In genomic region chr15:71203573-71204444, GRCh38 we compare ENCODE assay signal across 2 cellular contexts.
TF ChIP-seq lines count a peak whose summit lies in the region.

No MANE protein-coding gene starts in this region.

TF ChIP-seq in IMR-90, 13 proteins besides CTCF, POLR2A, EP300 and RAD21:
- no peak for TF ChIP-seq MAFK (IDR thresholded peaks at IDR 0.05; ENCODE audit: low read depth, low read length)
- TF ChIP-seq MAZ (IDR thresholded peaks at IDR 0.05; ENCODE audit: borderline replicate concordance, low read depth, low read length): no peak
- no peak for TF ChIP-seq CHD1 (IDR thresholded peaks at IDR 0.05; ENCODE audit: low read depth, low read length)
- TF ChIP-seq SMC3 (IDR thresholded peaks at IDR 0.05; ENCODE audit: low read depth, low read length): no peak
- TF ChIP-seq MXI1 (IDR thresholded peaks at IDR 0.05; ENCODE audit: borderline replicate concordance, low read depth, low read length): no peak
- no peak for TF ChIP-seq BHLHE40 (IDR thresholded peaks at IDR 0.05; ENCODE audit: low read depth, low read length)
- TF ChIP-seq USF2 (IDR thresholded peaks at IDR 0.05; ENCODE audit: low read depth, low read length): no peak
- no peak for TF ChIP-seq RCOR1 (IDR thresholded peaks at IDR 0.05; ENCODE audit: insufficient replicate concordance, low read length)
- no peak for TF ChIP-seq CEBPB (IDR thresholded peaks at IDR 0.05; ENCODE audit: low read depth, low read length)
- no peak for TF ChIP-seq FOS (IDR thresholded peaks at IDR 0.05; ENCODE audit: low read depth, low read length)
- no peak for TF ChIP-seq NFE2L2 (IDR thresholded peaks at IDR 0.05; ENCODE audit: low read depth, low read length)
- TF ChIP-seq RFX5 (IDR thresholded peaks at IDR 0.05; ENCODE audit: low read depth, low read length): no peak
- no peak for TF ChIP-seq ELK1 (IDR thresholded peaks at IDR 0.05; ENCODE audit: borderline replicate concordance, low read depth, low read length)

TF ChIP-seq in H1, 55 proteins besides CTCF, POLR2A, EP300 and RAD21:
- TF ChIP-seq ATF3 (IDR thresholded peaks at IDR 0.05; ENCODE audit: insufficient read depth, low read depth, low read length) (no peak), RXRA (IDR thresholded peaks at IDR 0.05; ENCODE audit: insufficient read depth, low read depth, low read length) (peak; percentile 95), FOSL1 (IDR thresholded peaks at IDR 0.05; ENCODE audit: insufficient read depth, low read depth, low read length) (no peak), USF2 (IDR thresholded peaks at IDR 0.05; ENCODE audit: low read length) (no peak), NRF1 (IDR thresholded peaks at IDR 0.05; ENCODE audit: low read depth, low read length) (no peak), POLR2AphosphoS5 (IDR thresholded peaks at IDR 0.05; ENCODE audit: low read depth, low read length) (no peak), CREB1 (IDR thresholded peaks at IDR 0.05) (peak; percentile 50; the same call in 1 of the 2 replicates), SIRT6 (IDR thresholded peaks at IDR 0.05; ENCODE audit: low read length) (no peak), NANOG (IDR thresholded peaks at IDR 0.05; ENCODE audit: insufficient read depth, low read depth, low read length, poor library complexity, severe bottlenecking) (peak; percentile 100), TEAD4 (IDR thresholded peaks at IDR 0.05; ENCODE audit: low read depth, low read length) (peak; percentile 81; the same call in 1 of the 2 replicates), TAF1 (IDR thresholded peaks at IDR 0.05; ENCODE audit: low read depth, low read length) (no peak), GTF2F1 (IDR thresholded peaks at IDR 0.05; ENCODE audit: borderline replicate concordance, low read depth, low read length) (no peak), ASH2L (IDR thresholded peaks at IDR 0.05; ENCODE audit: low read length) (peak; percentile 35), CBX5 (IDR thresholded peaks at IDR 0.05; ENCODE audit: low read depth, low read length) (no peak), SP2 (IDR thresholded peaks at IDR 0.05; ENCODE audit: low read length) (no peak), CEBPB (IDR thresholded peaks at IDR 0.05; ENCODE audit: low read depth, low read length) (no peak), SUZ12 (IDR thresholded peaks at IDR 0.05; ENCODE audit: low read length) (no peak), HDAC6 (IDR thresholded peaks at IDR 0.05; ENCODE audit: low read depth, low read length) (no peak), BACH1 (IDR thresholded peaks at IDR 0.05; ENCODE audit: low read length) (no peak), EGR1 (IDR thresholded peaks at IDR 0.05; ENCODE audit: borderline replicate concordance, low read depth, low read length) (no peak), SRF (IDR thresholded peaks at IDR 0.05; ENCODE audit: low read depth, low read length) (no peak), HDAC2 (IDR thresholded peaks at IDR 0.05; ENCODE audit: borderline replicate concordance in 1 of 2, low read depth in 2 of 2, low read length in 2 of 2) (peak; percentile 75 to 88; a peak in 2 of 4 replicates), JUND (IDR thresholded peaks at IDR 0.05; ENCODE audit: low read length) (no peak), SP1 (IDR thresholded peaks at IDR 0.05; ENCODE audit: low read depth, low read length) (peak; percentile 91), CTBP2 (IDR thresholded peaks at IDR 0.05; ENCODE audit: borderline replicate concordance, insufficient read depth, insufficient read length, low read length) (no peak), YY1 (IDR thresholded peaks at IDR 0.05; ENCODE audit: low read depth, low read length) (0 out of 2 replicates have a peak, but pooled peaks have one; percentile 61), TBP (IDR thresholded peaks at IDR 0.05; ENCODE audit: low read depth, low read length) (no peak), SIX5 (IDR thresholded peaks at IDR 0.05; ENCODE audit: low read depth, low read length) (no peak), TCF12 (IDR thresholded peaks at IDR 0.05; ENCODE audit: low read depth, low read length) (peak; percentile 99), CHD1 (IDR thresholded peaks at IDR 0.05; ENCODE audit: low read depth, low read length) (no peak), SP4 (IDR thresholded peaks at IDR 0.05; ENCODE audit: low read length) (no peak), SIN3A (conservative IDR thresholded peaks at IDR 0.05 in 1 of 2, IDR thresholded peaks at IDR 0.05 in 1 of 2; ENCODE audit: low read depth in 1 of 2, low read length in 2 of 2) (no peak), CHD7 (IDR thresholded peaks at IDR 0.05; ENCODE audit: insufficient replicate concordance, low read length) (no peak), SAP30 (IDR thresholded peaks at IDR 0.05; ENCODE audit: insufficient read depth, insufficient replicate concordance, low read length) (no peak), PHF8 (conservative IDR thresholded peaks at IDR 0.05; ENCODE audit: low read depth, low read length) (no peak), MAFK (IDR thresholded peaks at IDR 0.05; ENCODE audit: low read depth, low read length) (no peak), MAX (IDR thresholded peaks at IDR 0.05) (peak; percentile 65), KDM5A (IDR thresholded peaks at IDR 0.05; ENCODE audit: low read length) (no peak), POU5F1 (IDR thresholded peaks at IDR 0.05; ENCODE audit: low read depth, low read length) (peak; percentile 93), RNF2 (IDR thresholded peaks at IDR 0.05; ENCODE audit: borderline replicate concordance, low read depth, low read length, missing control alignments, poor library complexity, severe bottlenecking) (no peak), GABPA (IDR thresholded peaks at IDR 0.05; ENCODE audit: borderline replicate concordance, insufficient read depth, low read length) (no peak), TAF7 (optimal IDR thresholded peaks at IDR 0.05; ENCODE audit: borderline replicate concordance, low read depth, low read length) (no peak), BCL11A (IDR thresholded peaks at IDR 0.05; ENCODE audit: low read depth in 2 of 2, low read length in 2 of 2) (peak; percentile 95 to 98), EZH2 (IDR thresholded peaks at IDR 0.05; ENCODE audit: low read depth, low read length, severe bottlenecking) (no peak), RBBP5 (IDR thresholded peaks at IDR 0.05; ENCODE audit: borderline replicate concordance, low read depth, low read length) (0 out of 2 replicates have a peak, but pooled peaks have one; percentile 48), JUN (IDR thresholded peaks at IDR 0.05; ENCODE audit: low read depth, low read length) (no peak), KDM1A (IDR thresholded peaks at IDR 0.05; ENCODE audit: borderline replicate concordance, low read length) (no peak; the same call in 1 of the 2 replicates), E2F6 (IDR thresholded peaks at IDR 0.05) (no peak), CHD2 (IDR thresholded peaks at IDR 0.05; ENCODE audit: low read length) (peak; percentile 49; the same call in 1 of the 2 replicates)
